Comparison of ENCODE assay signal across 8 cellular contexts in the genomic region with DNA sequence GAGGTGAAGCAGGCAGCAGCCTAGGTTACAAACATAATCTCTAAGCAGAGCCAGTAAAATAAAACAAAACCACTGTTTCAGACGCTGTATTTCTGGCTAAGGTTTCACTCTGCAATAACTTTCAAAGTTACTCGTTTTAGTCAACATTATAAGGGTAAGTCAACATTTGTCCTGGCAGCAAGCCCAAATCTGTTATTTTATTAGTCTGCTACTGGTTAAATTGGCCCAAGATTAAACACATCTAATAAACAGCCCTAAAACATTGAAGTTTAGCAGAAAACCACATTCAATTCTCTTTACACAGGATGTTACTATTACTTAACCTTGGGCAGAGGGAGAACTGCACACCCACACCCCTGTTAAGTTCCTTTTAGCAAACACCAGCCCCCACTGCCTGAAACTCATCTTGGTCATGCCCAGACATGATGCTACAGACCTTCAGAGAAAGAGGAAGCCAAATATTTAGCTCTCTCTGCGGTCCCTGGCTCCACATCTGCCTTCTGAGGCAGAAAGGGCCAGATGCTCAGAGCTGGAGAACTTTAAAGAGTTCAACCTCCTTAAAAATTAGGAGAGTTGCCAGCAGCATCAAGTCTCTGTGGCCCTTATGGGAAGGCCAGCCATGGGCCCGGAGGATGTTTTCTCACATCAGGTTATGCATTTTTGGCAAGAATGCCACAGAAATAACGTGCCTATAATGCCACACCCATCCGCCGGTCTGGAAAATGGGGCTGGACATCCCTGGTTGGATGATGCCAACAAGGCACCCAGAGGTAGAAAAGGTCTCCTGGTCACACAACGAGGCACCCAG. TPM values are rescaled to one million over a fixed set of nuclear protein-coding genes. Genes with fewer than 3 reads are reported as not detected.
A peak's percentile ranks its signal among the peaks of the same experiment; 100 is the strongest.
DNase-seq lines count a peak whose midpoint lies in the region; ATAC-seq, FAIRE-seq and TF ChIP-seq lines count a peak whose summit lies in the region.

No MANE protein-coding gene starts in this region.

- DNase-seq in NCI-H2171 (lab: John Stamatoyannopoulos, UW) (peak; percentile 71), type B pancreatic cell (ENCODE audit: extremely low spot score, unreplicated experiment) (peak; percentile 31), omental fat pad (ENCODE audit: low spot score) (no peak)
- DNase-seq in activated CD8-positive, alpha-beta T cell treated with anti-CD3 and anti-CD28 coated beads for 36 hours: peak; percentile 90
- DNase-seq in naive thymus-derived CD8-positive, alpha-beta T cell: peak; percentile 16 to 90 (median 72)

- H3K36me3 Mint-ChIP-seq in activated CD8-positive, alpha-beta T cell treated with anti-CD3 and anti-CD28 coated beads for 36 hours (ENCODE audit: low read depth): peaks cover 62% of the 10 kb centered on the region
- peaks cover 0 to 20% (median 15%) of the 10 kb centered on the region in 3 donors for H3K36me3 Mint-ChIP-seq in naive thymus-derived CD8-positive, alpha-beta T cell
- peaks cover 4% of the 10 kb centered on the region for H3K36me3 Mint-ChIP-seq in type B pancreatic cell

- H3K27ac Mint-ChIP-seq in activated CD8-positive, alpha-beta T cell treated with anti-CD3 and anti-CD28 coated beads for 36 hours: peak overlapping the region; percentile 92
- H3K27ac Mint-ChIP-seq in naive thymus-derived CD8-positive, alpha-beta T cell: peak overlapping the region; percentile 88 to 98 (median 96)
- H3K27ac Mint-ChIP-seq in type B pancreatic cell: peak overlapping the region; percentile 54

- FAIRE-seq in endometrium (lab: Jason Lieb, UNC): peak; percentile 99

- H3K9me3 Mint-ChIP-seq in activated CD8-positive, alpha-beta T cell treated with anti-CD3 and anti-CD28 coated beads for 36 hours: peaks cover 3% of the 10 kb centered on the region
- H3K9me3 Mint-ChIP-seq in naive thymus-derived CD8-positive, alpha-beta T cell: peaks cover 0 to 5% (median 0%) of the 10 kb centered on the region in 9 donors
- no peaks in the 10 kb centered on the region for H3K9me3 Mint-ChIP-seq in type B pancreatic cell

- peaks cover 95% of the 10 kb centered on the region for H3K4me1 Mint-ChIP-seq in activated CD8-positive, alpha-beta T cell treated with anti-CD3 and anti-CD28 coated beads for 36 hours (ENCODE audit: low read depth)
- H3K4me1 Mint-ChIP-seq in naive thymus-derived CD8-positive, alpha-beta T cell: peaks cover 50 to 100% (median 98%) of the 10 kb centered on the region in 4 donors
- peaks cover 30% of the 10 kb centered on the region for H3K4me1 Mint-ChIP-seq in type B pancreatic cell (ENCODE audit: unreplicated experiment)

- CTCF ChIA-PET in activated CD8-positive, alpha-beta T cell treated with anti-CD3 and anti-CD28 coated beads for 36 hours (lab: Charles Lee): interaction anchor here (0.9 to 15.2 kb wide), 8 partner anchors 9 to 205 kb away, joined by 3 to 212 read pairs (median 4); a partner anchor contains a TSS

- H3K27me3 Mint-ChIP-seq in activated CD8-positive, alpha-beta T cell treated with anti-CD3 and anti-CD28 coated beads for 36 hours: no peaks in the 10 kb centered on the region
- H3K27me3 Mint-ChIP-seq in naive thymus-derived CD8-positive, alpha-beta T cell: no peaks in the 10 kb centered on the region
- no peaks in the 10 kb centered on the region for H3K27me3 Mint-ChIP-seq in type B pancreatic cell

- ATAC-seq in GM18519 (IDR thresholded peaks at IDR 0.05; ENCODE audit: low FRiP score, unreplicated experiment): peak; percentile 88
- peak; percentile 96 for ATAC-seq in HG02884 (IDR thresholded peaks at IDR 0.05; ENCODE audit: unreplicated experiment)
- peak; percentile 82 for ATAC-seq in activated CD8-positive, alpha-beta T cell treated with anti-CD3 and anti-CD28 coated beads for 36 hours
- ATAC-seq in naive thymus-derived CD8-positive, alpha-beta T cell: peak; percentile 85 to 90
- ATAC-seq in omental fat pad (ENCODE audit: low FRiP score): no peak

- intact Hi-C loops in activated CD8-positive, alpha-beta T cell treated with anti-CD3 and anti-CD28 coated beads for 36 hours (cut with micrococcal nuclease): no loop called here

- H3K4me3 Mint-ChIP-seq in activated CD8-positive, alpha-beta T cell treated with anti-CD3 and anti-CD28 coated beads for 36 hours: peak overlapping the region; percentile 70
- H3K4me3 Mint-ChIP-seq in naive thymus-derived CD8-positive, alpha-beta T cell: peak overlapping the region; percentile 54 to 84 (median 78)
- H3K4me3 Mint-ChIP-seq in type B pancreatic cell: peak overlapping the region; percentile 12

- TF ChIP-seq CTCF in activated CD8-positive, alpha-beta T cell treated with anti-CD3 and anti-CD28 coated beads for 36 hours (IDR thresholded peaks at IDR 0.05): no peak
- TF ChIP-seq CTCF in type B pancreatic cell (conservative IDR thresholded peaks at IDR 0.05) (no peak), omental fat pad (IDR thresholded peaks at IDR 0.05) (no peak)

- POLR2A ChIA-PET in activated CD8-positive, alpha-beta T cell treated with anti-CD3 and anti-CD28 coated beads for 36 hours (lab: Charles Lee): interaction anchor here (0.9 to 3.5 kb wide), 10 partner anchors 11 to 133 kb away, joined by 3 to 25 read pairs (median 4); a partner anchor contains a TSS
- POLR2A ChIA-PET in naive thymus-derived CD8-positive, alpha-beta T cell (lab: Charles Lee): interaction anchor here (1.0 to 12.7 kb wide), 10 partner anchors 8 to 190 kb away, joined by 3 to 278 read pairs (median 16); a partner anchor contains a TSS

RNA-seq across cellular contexts. Expression of a gene that starts 17.9 kb away (rescaled TPM):
- total RNA-seq in activated CD8-positive, alpha-beta T cell treated with anti-CD3 and anti-CD28 coated beads for 36 hours: 10 to 100 TPM; 63.0 to 66.5 TPM
- 100 to 1,000 TPM; 118 to 123 TPM for total RNA-seq in naive thymus-derived CD8-positive, alpha-beta T cell
- polyA plus RNA-seq in naive thymus-derived CD8-positive, alpha-beta T cell: 100 to 1,000 TPM in 1 of 3 donors, 10 to 100 TPM in 2; 95.3 to 101 (median 96.9) TPM
- total RNA-seq in type B pancreatic cell (ENCODE audit: low replicate concordance): 20.9 and 32.6 TPM in 2 replicates
- 10 to 100 TPM; 16.9 to 26.3 (median 21.9) TPM for total RNA-seq in omental fat pad

Comparison
In these comparisons a context has a peak if more than half of its experiments do, and no peak if none do; other contexts are left out.
1. H3K4me3 Mint-ChIP-seq: peak in every context shown above with its lines; median percentile 78 in naive thymus-derived CD8-positive, alpha-beta T cell; 70 in activated CD8-positive, alpha-beta T cell treated with anti-CD3 and anti-CD28 coated beads for 36 hours; 12 in type B pancreatic cell.